9 cellular contexts compared by ENCODE assay signal in the genomic region with DNA sequence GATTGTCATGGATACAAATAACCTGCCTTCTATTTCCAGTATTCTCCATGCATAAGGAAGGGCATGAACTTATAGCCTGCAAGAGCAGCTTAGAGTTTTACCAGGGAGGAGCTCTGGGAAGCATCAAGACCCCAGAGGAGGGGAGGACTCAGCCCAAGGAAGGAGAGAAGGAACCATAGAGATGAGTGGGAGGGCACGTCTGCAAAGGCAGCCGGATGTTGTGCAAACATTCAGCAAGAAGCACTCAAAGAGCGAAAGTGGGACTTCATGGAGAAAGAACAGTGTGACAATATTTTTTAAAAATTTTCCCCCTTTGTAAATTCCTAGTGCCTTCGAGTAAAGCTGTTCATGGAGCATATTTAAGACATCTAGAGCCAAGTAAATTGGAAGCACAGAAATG.
DNase-seq lines count a peak whose midpoint lies in the region; ATAC-seq and TF ChIP-seq lines count a peak whose summit lies in the region.
"Had no signal": no experiment of that assay in that cellular context is flagged by ENCODE, and none has a peak within 500 bp of the region (broad histone marks: within the 10 kb centered on the region; RNA-seq: fewer than 3 reads in every experiment).

No MANE protein-coding gene starts in this region.

- H3K4me3 Mint-ChIP-seq in activated naive CD8-positive, alpha-beta T cell treated with anti-CD3 and anti-CD28 coated beads, Interleukin-2, amount 10 ng/mL, durations not matched to agents 7 days and 5 days: peak overlapping the region; percentile 77
- no peak overlapping the region for H3K4me3 Mint-ChIP-seq in GM23338

- POLR2A ChIA-PET in RWPE1 (lab: Yijun Ruan, JAX; ENCODE audit: low non-redundant PET): no interaction called here
- POLR2A ChIA-PET in activated naive CD8-positive, alpha-beta T cell treated with anti-CD3 and anti-CD28 coated beads, Interleukin-2, amount 10 ng/mL, durations not matched to agents 7 days and 5 days (lab: Charles Lee): interaction anchor here (0.6 to 7.7 kb wide), 11 partner anchors 20 to 288 kb away, joined by 3 to 43 read pairs (median 10); a partner anchor contains a TSS

- no peaks in the 10 kb centered on the region for H3K79me2 ChIP-seq in neural cell (replicated peaks; ENCODE audit: insufficient read depth, low read length)
- no peaks in the 10 kb centered on the region for H3K79me2 ChIP-seq in GM23338 (replicated peaks; ENCODE audit: insufficient read depth)

- no peak overlapping the region for H2AFZ ChIP-seq in neural cell (ENCODE audit: low read depth, low read length)
- H2AFZ ChIP-seq in GM23338: no peak overlapping the region

- peak; percentile 26 for ATAC-seq in activated naive CD8-positive, alpha-beta T cell treated with anti-CD3 and anti-CD28 coated beads, Interleukin-2, amount 10 ng/mL, durations not matched to agents 7 days and 5 days (ENCODE audit: low read depth)
- ATAC-seq in GM23338 (no peak), GM18520 (IDR thresholded peaks at IDR 0.05; ENCODE audit: unreplicated experiment) (no peak)

- DNase-seq in GM12865 (ENCODE audit: low read depth): peak; percentile 22
- no peak for DNase-seq in RWPE1 (ENCODE audit: low spot score)
- peak; percentile 40 for DNase-seq in activated naive CD8-positive, alpha-beta T cell treated with anti-CD3 and anti-CD28 coated beads, Interleukin-2, amount 10 ng/mL, durations not matched to agents 7 days and 5 days
- DNase-seq in GM23338 (ENCODE audit: low spot score): no peak
- no peak for DNase-seq in uterus
- no peak for DNase-seq in activated CD8-positive, alpha-beta memory T cell treated with anti-CD3 and anti-CD28 coated beads, Interleukin-2, amount 50 U/mL, for 48 hours
- DNase-seq: DMS79 treated with DMSO at 0.1 percent for 48 hours had no signal

- TF ChIP-seq RAD21 in neural cell (conservative IDR thresholded peaks at IDR 0.05): no peak

- H3K4me1 ChIP-seq in GM23338 (ENCODE audit: insufficient read depth) (no peaks in the 10 kb centered on the region), uterus (no peaks in the 10 kb centered on the region)

- CTCF ChIA-PET in RWPE1 (lab: Yijun Ruan, JAX): no interaction called here

- TF ChIP-seq CTCF in GM12865 (IDR thresholded peaks at IDR 0.05; ENCODE audit: insufficient read depth, low read depth, low read length, missing control alignments): no peak
- TF ChIP-seq CTCF in RWPE1 (conservative IDR thresholded peaks at IDR 0.05; ENCODE audit: low read depth): no peak
- no peak for TF ChIP-seq CTCF in neural cell (IDR thresholded peaks at IDR 0.05; ENCODE audit: poor library complexity, severe bottlenecking)
- no peak for TF ChIP-seq CTCF in GM23338 (conservative IDR thresholded peaks at IDR 0.05; ENCODE audit: low read depth in 2 of 2)
- no peak for TF ChIP-seq CTCF in uterus (IDR thresholded peaks at IDR 0.05)

- no peak for TF ChIP-seq POLR2A in uterus (IDR thresholded peaks at IDR 0.05)

- peaks cover 3% of the 10 kb centered on the region for H3K9me3 Mint-ChIP-seq in activated naive CD8-positive, alpha-beta T cell treated with anti-CD3 and anti-CD28 coated beads, Interleukin-2, amount 10 ng/mL, durations not matched to agents 7 days and 5 days
- no peaks in the 10 kb centered on the region for H3K9me3 Mint-ChIP-seq in GM23338

- no peaks in the 10 kb centered on the region for H3K9me3 ChIP-seq in neural cell (ENCODE audit: low read length)
- no peaks in the 10 kb centered on the region for H3K9me3 ChIP-seq in uterus

- H3K27me3 ChIP-seq in neural cell (ENCODE audit: insufficient read depth, low read depth, low read length) (no peaks in the 10 kb centered on the region), GM23338 (ENCODE audit: insufficient read depth) (no peaks in the 10 kb centered on the region), uterus (no peaks in the 10 kb centered on the region)

- peak overlapping the region; percentile 94 for H3K27ac Mint-ChIP-seq in activated naive CD8-positive, alpha-beta T cell treated with anti-CD3 and anti-CD28 coated beads, Interleukin-2, amount 10 ng/mL, durations not matched to agents 7 days and 5 days
- H3K27ac Mint-ChIP-seq in GM23338: no peak overlapping the region

- H3K9me2 ChIP-seq in neural cell (ENCODE audit: insufficient read depth, low read length) (no peaks in the 10 kb centered on the region), GM23338 (ENCODE audit: insufficient read depth) (peaks cover 7% of the 10 kb centered on the region; the same call in 1 of the 2 replicates)

- H3F3A ChIP-seq in neural cell (ENCODE audit: insufficient read depth, low read length, poor library complexity, severe bottlenecking) (no peaks in the 10 kb centered on the region), GM23338 (replicated peaks; ENCODE audit: low read depth) (no peaks in the 10 kb centered on the region)

- H3K4me2 ChIP-seq in neural cell (ENCODE audit: low read length) (no peak overlapping the region), GM23338 (no peak overlapping the region)

- H3K9ac ChIP-seq in neural cell (ENCODE audit: low read length): peak overlapping the region; percentile 17

- no peaks in the 10 kb centered on the region for H4K20me1 ChIP-seq in neural cell (ENCODE audit: insufficient read depth)
- H4K20me1 ChIP-seq in GM23338 (replicated peaks; ENCODE audit: insufficient read depth): no peaks in the 10 kb centered on the region

- H3K36me3 ChIP-seq in neural cell (ENCODE audit: insufficient read depth, low read length) (no peaks in the 10 kb centered on the region), GM23338 (ENCODE audit: insufficient read depth) (no peaks in the 10 kb centered on the region), uterus (no peaks in the 10 kb centered on the region)

- no peak for TF ChIP-seq EP300 in neural cell (conservative IDR thresholded peaks at IDR 0.05; ENCODE audit: poor library complexity, severe bottlenecking)

- intact Hi-C loops in uterus (cut with DNase I; ENCODE audit: low total_unique reads): no loop called here

- H3K4me1 Mint-ChIP-seq in activated naive CD8-positive, alpha-beta T cell treated with anti-CD3 and anti-CD28 coated beads, Interleukin-2, amount 10 ng/mL, durations not matched to agents 7 days and 5 days: peaks cover 57% of the 10 kb centered on the region
- peaks cover 3% of the 10 kb centered on the region; the same call in 2 of the 3 replicates for H3K4me1 Mint-ChIP-seq in GM23338

- H3K4me3 ChIP-seq in GM12865 (ENCODE audit: low read depth, low read length) (no peak overlapping the region), neural cell (ENCODE audit: low read length) (peak overlapping the region; percentile 40), GM23338 (no peak overlapping the region), uterus (no peak overlapping the region)

- H3K27ac ChIP-seq in RWPE1: peak overlapping the region; percentile 69; the same call in 1 of the 2 replicates
- peak overlapping the region; percentile 76 for H3K27ac ChIP-seq in neural cell (ENCODE audit: low read length)
- H3K27ac ChIP-seq in GM23338 (ENCODE audit: low read depth): no peak overlapping the region
- no peak overlapping the region for H3K27ac ChIP-seq in uterus

- peaks cover 11% of the 10 kb centered on the region for H3K36me3 Mint-ChIP-seq in activated naive CD8-positive, alpha-beta T cell treated with anti-CD3 and anti-CD28 coated beads, Interleukin-2, amount 10 ng/mL, durations not matched to agents 7 days and 5 days
- no peaks in the 10 kb centered on the region for H3K36me3 Mint-ChIP-seq in GM23338 (ENCODE audit: low read depth)

- no peaks in the 10 kb centered on the region for H3K27me3 Mint-ChIP-seq in activated naive CD8-positive, alpha-beta T cell treated with anti-CD3 and anti-CD28 coated beads, Interleukin-2, amount 10 ng/mL, durations not matched to agents 7 days and 5 days
- H3K27me3 Mint-ChIP-seq in GM23338 (ENCODE audit: insufficient read depth, low read depth, poor library complexity): no peaks in the 10 kb centered on the region

TF ChIP-seq in neural cell, 6 proteins besides CTCF, POLR2A, EP300 and RAD21 (continues in another document):
- TF ChIP-seq POLR2AphosphoS5 (IDR thresholded peaks at IDR 0.05): no peak
- TF ChIP-seq SMC3 (conservative IDR thresholded peaks at IDR 0.05; ENCODE audit: poor library complexity): no peak
- TF ChIP-seq MXI1 (conservative IDR thresholded peaks at IDR 0.05; ENCODE audit: poor library complexity, severe bottlenecking): no peak

Comparison
In these comparisons a context has a peak if more than half of its experiments do, and no peak if none do; other contexts are left out.
1. DNase-seq: peak in GM12865 (single experiment) and activated naive CD8-positive, alpha-beta T cell treated with anti-CD3 and anti-CD28 coated beads, Interleukin-2, amount 10 ng/mL, durations not matched to agents 7 days and 5 days (single experiment); none in RWPE1 (single experiment), GM23338 (single experiment), uterus (0 of 2) and activated CD8-positive, alpha-beta memory T cell treated with anti-CD3 and anti-CD28 coated beads, Interleukin-2, amount 50 U/mL, for 48 hours (single experiment).
2. H3K27ac ChIP-seq: peak in RWPE1 (single experiment) and neural cell (single experiment); none in GM23338 (single experiment) and uterus (0 of 2).